ENCODE assay signal across 9 cellular contexts in the genomic region with DNA sequence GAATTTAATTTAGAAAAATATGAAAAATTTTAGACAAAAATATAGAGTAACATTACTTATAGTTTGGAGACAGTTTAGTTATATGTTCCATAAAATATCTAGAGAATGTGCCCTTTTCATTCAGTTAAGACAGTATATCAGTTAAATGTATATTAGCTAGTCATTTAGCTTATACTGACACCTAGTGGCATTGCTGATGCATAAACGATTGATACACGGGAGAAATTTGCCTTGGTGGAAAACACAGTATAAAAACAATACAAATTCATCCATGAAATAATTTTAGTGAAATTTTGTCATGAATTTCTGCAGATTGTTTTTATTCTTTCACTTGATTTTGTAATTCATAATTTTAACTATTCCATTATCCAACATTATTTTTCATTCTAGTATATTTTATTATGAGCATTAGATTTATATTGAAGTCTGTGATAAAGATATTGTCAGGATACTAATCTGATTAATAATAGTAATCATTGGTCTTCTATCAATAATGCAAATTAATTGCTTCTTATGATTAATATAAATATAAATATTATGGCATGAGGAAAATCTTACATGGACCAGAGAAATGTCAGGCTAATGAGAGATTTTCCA.
DNase-seq lines count a peak whose midpoint lies in the region; ATAC-seq and TF ChIP-seq lines count a peak whose summit lies in the region.
"Had no signal": no experiment of that assay in that cellular context is flagged by ENCODE, and none has a peak within 500 bp of the region (broad histone marks: within the 10 kb centered on the region; RNA-seq: fewer than 3 reads in every experiment).

No MANE protein-coding gene starts in this region.

- H3K4me3 ChIP-seq in uterus, result no peak overlapping the region

- no peak overlapping the region for H3K4me3 Mint-ChIP-seq in WTC11
- H3K4me3 Mint-ChIP-seq in activated CD4-positive, alpha-beta memory T cell treated with anti-CD3 and anti-CD28 coated beads, Interleukin-2, amount 10 ng/mL, durations not matched to agents 7 days and 5 days, result no peak overlapping the region
- H3K4me3 Mint-ChIP-seq: dendritic cell treated with granulocyte-macrophage colony-stimulating factor and Interleukin-4, amounts not matched to agents 40 ng/mL and 50 ng/mL, for 4 days had no signal

- TF ChIP-seq POLR2A in uterus (IDR thresholded peaks at IDR 0.05), result no peak

- POLR2A ChIA-PET in WTC11 (lab: Charles Lee), result no interaction called here
- POLR2A ChIA-PET in activated CD4-positive, alpha-beta memory T cell treated with anti-CD3 and anti-CD28 coated beads, Interleukin-2, amount 10 ng/mL, durations not matched to agents 7 days and 5 days (lab: Charles Lee), result no interaction called here

- no peaks in the 10 kb centered on the region for H3K9me3 Mint-ChIP-seq in WTC11
- H3K9me3 Mint-ChIP-seq in activated CD4-positive, alpha-beta memory T cell treated with anti-CD3 and anti-CD28 coated beads, Interleukin-2, amount 10 ng/mL, durations not matched to agents 7 days and 5 days, result no peaks in the 10 kb centered on the region
- H3K9me3 Mint-ChIP-seq: dendritic cell treated with granulocyte-macrophage colony-stimulating factor and Interleukin-4, amounts not matched to agents 40 ng/mL and 50 ng/mL, for 4 days had no signal

- CTCF ChIA-PET in WTC11 (lab: Charles Lee), result interaction anchor here (0.7 to 2.2 kb wide), 5 partner anchors 8 to 599 kb away, joined by 3 to 28 read pairs (median 4); no protein-coding TSS in a partner anchor
- CTCF ChIA-PET in activated CD4-positive, alpha-beta memory T cell treated with anti-CD3 and anti-CD28 coated beads, Interleukin-2, amount 10 ng/mL, durations not matched to agents 7 days and 5 days (lab: Charles Lee), result interaction anchor here (0.7 to 2.5 kb wide), 6 partner anchors 15 to 602 kb away, joined by 3 to 18 read pairs (median 4); no protein-coding TSS in a partner anchor

- no peak overlapping the region for H3K27ac Mint-ChIP-seq in WTC11
- no peak overlapping the region for H3K27ac Mint-ChIP-seq in activated CD4-positive, alpha-beta memory T cell treated with anti-CD3 and anti-CD28 coated beads, Interleukin-2, amount 10 ng/mL, durations not matched to agents 7 days and 5 days
- H3K27ac Mint-ChIP-seq: dendritic cell treated with granulocyte-macrophage colony-stimulating factor and Interleukin-4, amounts not matched to agents 40 ng/mL and 50 ng/mL, for 4 days had no signal

- no peaks in the 10 kb centered on the region for H3K4me1 ChIP-seq in uterus

- ATAC-seq in HG02852 (IDR thresholded peaks at IDR 0.05; ENCODE audit: unreplicated experiment) (peak; percentile 84), WTC11 (0 out of 2 replicates have a peak, but pooled peaks have one; percentile 32)

- no peaks in the 10 kb centered on the region for H3K27me3 ChIP-seq in uterus

- intact Hi-C loops in uterus (cut with DNase I; ENCODE audit: low total_unique reads), result loop anchor here (5.0 kb wide), 1 partner anchor 555 kb away; no protein-coding TSS in a partner anchor

- no peaks in the 10 kb centered on the region for H3K36me3 Mint-ChIP-seq in WTC11
- H3K36me3 Mint-ChIP-seq in activated CD4-positive, alpha-beta memory T cell treated with anti-CD3 and anti-CD28 coated beads, Interleukin-2, amount 10 ng/mL, durations not matched to agents 7 days and 5 days (ENCODE audit: low read depth), result no peaks in the 10 kb centered on the region

- no peaks in the 10 kb centered on the region for H3K9me3 ChIP-seq in uterus

- TF ChIP-seq CTCF in 22Rv1 (IDR thresholded peaks at IDR 0.05) (peak; percentile 89), GM12872 (IDR thresholded peaks at IDR 0.05; ENCODE audit: insufficient read depth, low read depth, low read length) (peak; percentile 51; the same call in 2 of the 3 replicates), WTC11 (IDR thresholded peaks at IDR 0.05) (peak; percentile 55), uterus (IDR thresholded peaks at IDR 0.05) (peak; percentile 39 to 64 (median 62))

- DNase-seq in NCI-H1417 treated with DMSO at 0.1 percent for 48 hours (lab: John Stamatoyannopoulos, UW), result peak; percentile 14
- no peak for DNase-seq in WTC11 (ENCODE audit: low spot score)
- peak; percentile 38 for DNase-seq in iris pigment epithelial cell (ENCODE audit: low read depth)
- DNase-seq in uterus, result no peak
- no peak for DNase-seq in activated CD4-positive, alpha-beta memory T cell treated with anti-CD3 and anti-CD28 coated beads, Interleukin-2, amount 10 ng/mL, durations not matched to agents 7 days and 5 days

- peaks cover 12% of the 10 kb centered on the region for H3K4me1 Mint-ChIP-seq in WTC11
- H3K4me1 Mint-ChIP-seq in activated CD4-positive, alpha-beta memory T cell treated with anti-CD3 and anti-CD28 coated beads, Interleukin-2, amount 10 ng/mL, durations not matched to agents 7 days and 5 days, result no peaks in the 10 kb centered on the region

- no peaks in the 10 kb centered on the region for H3K27me3 Mint-ChIP-seq in WTC11 (ENCODE audit: low read depth)
- no peaks in the 10 kb centered on the region for H3K27me3 Mint-ChIP-seq in activated CD4-positive, alpha-beta memory T cell treated with anti-CD3 and anti-CD28 coated beads, Interleukin-2, amount 10 ng/mL, durations not matched to agents 7 days and 5 days
- H3K27me3 Mint-ChIP-seq: dendritic cell treated with granulocyte-macrophage colony-stimulating factor and Interleukin-4, amounts not matched to agents 40 ng/mL and 50 ng/mL, for 4 days had no signal

- H3K27ac ChIP-seq in 22Rv1, result no peak overlapping the region
- H3K27ac ChIP-seq in uterus, result no peak overlapping the region

- H3K36me3 ChIP-seq in uterus, result no peaks in the 10 kb centered on the region

TF ChIP-seq in WTC11, 78 proteins besides CTCF, POLR2A, EP300 and RAD21:
- TF ChIP-seq TP53 (CRISPR knock-in tag; IDR thresholded peaks at IDR 0.05) (no peak), ZNF396 (CRISPR knock-in tag; IDR thresholded peaks at IDR 0.05; ENCODE audit: borderline replicate concordance) (no peak)

Comparison
In these comparisons a context has a peak if more than half of its experiments do, and no peak if none do; other contexts are left out.
1. DNase-seq: peak in NCI-H1417 treated with DMSO at 0.1 percent for 48 hours (single experiment) and iris pigment epithelial cell (single experiment); none in WTC11 (single experiment), uterus (0 of 2) and activated CD4-positive, alpha-beta memory T cell treated with anti-CD3 and anti-CD28 coated beads, Interleukin-2, amount 10 ng/mL, durations not matched to agents 7 days and 5 days (single experiment).
2. Peak in every context shown above with its lines, with median percentiles within 50 percentile points of each other: CTCF ChIP-seq.